6 cellular contexts compared by ENCODE assay signal in the genomic region with DNA sequence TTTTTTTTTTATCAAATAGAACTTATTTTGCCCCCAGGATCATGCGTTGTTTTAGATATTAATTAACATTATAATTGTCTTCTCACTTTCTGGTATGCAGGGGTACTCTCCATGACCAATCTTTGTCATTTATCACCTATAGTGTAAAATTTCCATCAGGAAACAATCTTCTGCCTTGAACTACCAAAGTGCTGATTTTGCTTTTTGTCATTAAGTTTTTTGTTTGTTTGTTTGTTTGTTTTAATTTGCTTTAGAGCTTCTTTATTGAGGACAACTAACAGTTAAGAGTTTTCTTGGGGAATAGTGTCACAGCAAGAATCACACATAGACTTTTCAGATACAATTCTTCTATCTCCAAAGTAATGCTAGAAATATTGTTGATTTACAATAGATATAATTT.
"Had no signal": no experiment of that assay in that cellular context is flagged by ENCODE, and none has a peak within 500 bp of the region (broad histone marks: within the 10 kb centered on the region; RNA-seq: fewer than 3 reads in every experiment).

No MANE protein-coding gene starts in this region.

- ATAC-seq: GM23338 had no signal

- DNase-seq: H9, HCEC 1CT, KG1 had no signal

- H3K4me3 ChIP-seq: GM23338 had no signal

- H3K4me2 ChIP-seq: GM23338 had no signal

- FAIRE-seq: H1 had no signal

- H2AFZ ChIP-seq: GM23338 had no signal

- H3K27ac ChIP-seq: HL-60 had no signal
